In the genomic region with DNA sequence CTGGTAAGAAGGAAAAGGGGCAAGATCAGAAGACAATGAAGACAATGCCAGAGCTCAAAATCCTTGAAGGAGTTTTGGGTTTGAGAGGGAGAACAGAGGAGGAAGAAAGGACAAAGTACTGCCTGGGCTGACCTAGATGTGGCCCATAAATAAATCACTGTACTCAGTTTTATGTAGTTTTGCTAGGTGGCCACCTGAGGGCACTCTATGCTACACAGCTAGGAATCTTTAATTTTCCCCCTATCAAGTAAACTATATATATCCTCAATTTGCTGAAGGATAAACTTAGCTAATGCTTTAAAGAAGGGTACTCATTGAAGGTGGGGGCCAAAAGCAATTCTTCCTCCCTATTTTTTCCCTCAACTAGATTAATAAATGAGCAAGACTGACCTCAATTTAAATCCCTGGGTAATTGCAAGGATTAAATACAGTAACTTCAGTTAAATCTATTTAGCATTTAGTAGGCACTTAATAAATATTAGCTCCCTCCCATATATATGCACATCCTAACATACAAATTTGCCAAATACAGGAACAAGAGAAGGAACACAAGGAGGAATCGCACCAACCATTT, we compare ENCODE assay signal across 8 cellular contexts.
DNase-seq lines count a peak whose midpoint lies in the region; ATAC-seq and TF ChIP-seq lines count a peak whose summit lies in the region.

No MANE protein-coding gene starts in this region.

- H3K4ac ChIP-seq in neuronal stem cell (ENCODE audit: low read length): no peak overlapping the region

- peaks cover 0 to 1% of the 10 kb centered on the region in 2 donors for H3K4me1 ChIP-seq in neuronal stem cell (ENCODE audit: control insufficient read depth in 2 of 2, insufficient read depth in 1 of 2, low read depth in 1 of 2, low read length in 2 of 2)

- no peak overlapping the region for H3K27ac Mint-ChIP-seq in activated T-cell treated with anti-CD3 and anti-CD28 coated beads, Interleukin-2, amount 50 U/mL, for 24 hours

- peak; percentile 8 for DNase-seq in Daoy (ENCODE audit: low read depth)
- peak; percentile 7 for DNase-seq in Jurkat, Clone E6-1 (ENCODE audit: low read depth, low spot score)
- no peak for DNase-seq in SK-N-MC (ENCODE audit: low read depth, low spot score)
- peak; percentile 58 for DNase-seq in fibroblast of pulmonary artery (ENCODE audit: low read depth)
- peak; percentile 4 for DNase-seq in neuronal stem cell (ENCODE audit: low spot score)
- DNase-seq in activated T-cell treated with anti-CD3 and anti-CD28 coated beads, Interleukin-2, amount 50 U/mL, for 24 hours: no peak

- H4K8ac ChIP-seq in neuronal stem cell (ENCODE audit: low read depth, low read length): no peak overlapping the region

- H3K14ac ChIP-seq in neuronal stem cell (ENCODE audit: low read length): no peak overlapping the region

- H2BK12ac ChIP-seq in neuronal stem cell (ENCODE audit: low read length): no peak overlapping the region

- no peak overlapping the region for H3K18ac ChIP-seq in neuronal stem cell (ENCODE audit: low read length)

- no peak overlapping the region for H4K91ac ChIP-seq in neuronal stem cell (ENCODE audit: low read depth, low read length, poor library complexity)

- peaks cover 0 to 10% (median 0%) of the 10 kb centered on the region in 3 experiments for H3K27me3 ChIP-seq in neuronal stem cell (ENCODE audit: control insufficient read depth in 3 of 3, insufficient read depth in 3 of 3, low read depth in 1 of 3, low read length in 3 of 3)

- H2BK15ac ChIP-seq in neuronal stem cell (ENCODE audit: low read length): no peak overlapping the region

- peak; percentile 69 for ATAC-seq in GM21825 (IDR thresholded peaks at IDR 0.05; ENCODE audit: unreplicated experiment)

- peaks cover 3% of the 10 kb centered on the region for H3K27me3 Mint-ChIP-seq in activated T-cell treated with anti-CD3 and anti-CD28 coated beads, Interleukin-2, amount 50 U/mL, for 24 hours

- H3K4me2 ChIP-seq in neuronal stem cell (ENCODE audit: insufficient read depth, low read length, poor library complexity, severe bottlenecking): no peak overlapping the region

- H3K27ac ChIP-seq in 22Rv1 (no peak overlapping the region), SK-N-MC (peak overlapping the region; percentile 73; the same call in 1 of the 2 replicates), neuronal stem cell (replicated peaks; ENCODE audit: low read length) (no peak overlapping the region)

- no peak overlapping the region for H2BK5ac ChIP-seq in neuronal stem cell (ENCODE audit: low read length)

- no peaks in the 10 kb centered on the region for H3K36me3 Mint-ChIP-seq in activated T-cell treated with anti-CD3 and anti-CD28 coated beads, Interleukin-2, amount 50 U/mL, for 24 hours (ENCODE audit: low read depth)

- no CpG with 5 or more reads among the region's 1 CpG for WGBS in neuronal stem cell (ENCODE audit: extremely low coverage in 2 of 2, insufficient read length in 2 of 2, insufficient replicate concordance in 1 of 2), 2 donors

- H2AFZ ChIP-seq in neuronal stem cell (ENCODE audit: low read length): peak overlapping the region; percentile 80

- H3K9me3 Mint-ChIP-seq in activated T-cell treated with anti-CD3 and anti-CD28 coated beads, Interleukin-2, amount 50 U/mL, for 24 hours: no peaks in the 10 kb centered on the region

- H3K4me3 ChIP-seq in Jurkat, Clone E6-1 (ENCODE audit: low read length): no peak overlapping the region
- peak overlapping the region; percentile 73 for H3K4me3 ChIP-seq in SK-N-MC
- no peak overlapping the region for H3K4me3 ChIP-seq in fibroblast of pulmonary artery (replicated peaks; ENCODE audit: low read depth, low read length)
- no peak overlapping the region for H3K4me3 ChIP-seq in neuronal stem cell (ENCODE audit: low read length in 2 of 2)

- H3K9me3 ChIP-seq in SK-N-MC (ENCODE audit: low read depth, low read length): no peaks in the 10 kb centered on the region
- no peaks in the 10 kb centered on the region for H3K9me3 ChIP-seq in neuronal stem cell (replicated peaks in 1 of 2; ENCODE audit: control insufficient read depth in 2 of 2, insufficient read depth in 1 of 2, low read depth in 1 of 2, low read length in 2 of 2)

- no peak overlapping the region for H2AK5ac ChIP-seq in neuronal stem cell (ENCODE audit: low read depth, low read length)

- peaks cover 10% of the 10 kb centered on the region for H3K4me1 Mint-ChIP-seq in activated T-cell treated with anti-CD3 and anti-CD28 coated beads, Interleukin-2, amount 50 U/mL, for 24 hours (ENCODE audit: low read depth)

- H2BK120ac ChIP-seq in neuronal stem cell (ENCODE audit: low read depth, low read length): no peak overlapping the region

- H3K4me3 Mint-ChIP-seq in activated T-cell treated with anti-CD3 and anti-CD28 coated beads, Interleukin-2, amount 50 U/mL, for 24 hours: no peak overlapping the region

- TF ChIP-seq CTCF in 22Rv1 (IDR thresholded peaks at IDR 0.05): peak; percentile 67
- peak; percentile 72 for TF ChIP-seq CTCF in fibroblast of pulmonary artery (IDR thresholded peaks at IDR 0.05; ENCODE audit: low read length, missing control alignments)

- no peak overlapping the region for H3K23ac ChIP-seq in neuronal stem cell (ENCODE audit: low read depth, low read length, poor library complexity)

- H3K36me3 ChIP-seq in SK-N-MC (ENCODE audit: insufficient read depth, low read length): no peaks in the 10 kb centered on the region
- H3K36me3 ChIP-seq in neuronal stem cell (replicated peaks in 1 of 2; ENCODE audit: control insufficient read depth in 2 of 2, insufficient read depth in 2 of 2, low read length in 2 of 2): no peaks in the 10 kb centered on the region

- H3K79me1 ChIP-seq in neuronal stem cell (ENCODE audit: low read depth, low read length): no peaks in the 10 kb centered on the region

- no peak overlapping the region for H3K9ac ChIP-seq in SK-N-MC (ENCODE audit: insufficient read length)
- H3K9ac ChIP-seq in neuronal stem cell (ENCODE audit: low read depth, low read length, poor library complexity): no peak overlapping the region

Comparison
In these comparisons a context has a peak if more than half of its experiments do, and no peak if none do; other contexts are left out.
1. DNase-seq: peak in Daoy (single experiment), Jurkat, Clone E6-1 (single experiment), fibroblast of pulmonary artery (single experiment) and neuronal stem cell (single experiment); none in SK-N-MC (single experiment) and activated T-cell treated with anti-CD3 and anti-CD28 coated beads, Interleukin-2, amount 50 U/mL, for 24 hours (single experiment).